In the genomic region with DNA sequence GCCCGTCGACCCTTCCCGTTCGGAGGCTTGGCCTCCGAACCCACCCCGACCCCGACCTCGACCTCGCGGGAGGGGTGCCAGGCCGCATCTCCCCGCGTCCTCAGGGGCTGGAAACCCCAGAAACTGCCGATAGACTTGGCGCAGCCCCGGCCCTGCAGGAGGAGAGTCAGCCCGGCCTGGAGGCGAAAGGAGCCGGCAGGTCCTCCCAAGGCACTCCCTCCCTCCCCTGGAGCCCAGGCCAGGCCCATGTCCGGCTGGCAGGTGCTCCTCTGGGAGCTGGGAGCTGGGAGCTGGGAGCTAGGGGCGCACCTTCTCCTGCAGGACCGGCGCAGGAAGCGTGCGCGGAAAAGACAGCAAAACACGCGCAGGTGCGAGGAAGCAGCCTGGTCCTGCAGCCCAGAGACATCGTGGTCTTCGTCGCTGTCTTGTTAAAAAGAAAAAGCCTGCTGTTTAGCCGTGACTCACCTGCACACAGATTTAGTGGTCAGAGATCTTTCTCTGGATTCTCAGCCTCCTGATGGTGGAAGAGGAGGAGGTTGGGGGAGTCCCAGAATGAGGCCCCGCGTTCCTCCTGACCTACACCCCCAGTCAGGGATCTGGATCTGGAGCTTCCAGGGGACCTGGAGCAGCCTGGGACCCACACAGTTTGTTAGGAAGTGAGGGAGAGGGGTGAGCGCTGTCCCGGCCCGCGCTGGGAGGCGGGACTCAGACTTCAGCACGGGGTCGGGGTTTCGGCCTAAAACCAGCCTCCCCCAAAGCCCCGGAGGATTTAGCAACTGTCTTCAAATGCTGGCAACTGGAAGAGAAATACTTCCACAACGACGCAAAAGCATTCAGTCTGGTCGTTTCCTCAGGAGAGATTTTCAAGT, we compare ENCODE assay signal across 8 cellular contexts. TPM values are rescaled to one million over a fixed set of nuclear protein-coding genes. Genes with fewer than 3 reads are reported as not detected.
DNase-seq lines count a peak whose midpoint lies in the region; ATAC-seq and TF ChIP-seq lines count a peak whose summit lies in the region.

No MANE protein-coding gene starts in this region.

- H3K4me1 ChIP-seq in heart right ventricle (peaks cover 5 to 54% (median 42%) of the 10 kb centered on the region in 9 donors), rectal smooth muscle tissue (ENCODE audit: control insufficient read depth, insufficient read depth, low read length) (peaks cover 1% of the 10 kb centered on the region)

- H3K36me3 ChIP-seq in heart right ventricle = peaks cover 0 to 8% (median 0%) of the 10 kb centered on the region in 9 donors
- no peaks in the 10 kb centered on the region for H3K36me3 ChIP-seq in rectal smooth muscle tissue (ENCODE audit: control insufficient read depth, insufficient read depth, low read length)

- POLR2A ChIA-PET in activated CD4-positive, alpha-beta memory T cell treated with anti-CD3 and anti-CD28 coated beads for 36 hours (lab: Charles Lee) = interaction anchor here (1.0 to 4.1 kb wide), 4 partner anchors 9 to 70 kb away, joined by 3 to 25 read pairs (median 8); no protein-coding TSS in a partner anchor

- H3K27ac ChIP-seq in heart right ventricle = peak overlapping the region; percentile 62 to 99 (median 90)
- H3K27ac ChIP-seq in rectal smooth muscle tissue (ENCODE audit: low read depth, low read length) = peak overlapping the region; percentile 40

- H3K27me3 ChIP-seq in heart right ventricle = peaks cover 0 to 37% (median 12%) of the 10 kb centered on the region in 7 donors
- H3K27me3 ChIP-seq in rectal smooth muscle tissue (ENCODE audit: control insufficient read depth, insufficient read depth, low read length) = no peaks in the 10 kb centered on the region

- H3K27ac Mint-ChIP-seq in activated CD4-positive, alpha-beta memory T cell treated with anti-CD3 and anti-CD28 coated beads for 36 hours = peak overlapping the region; percentile 33

- CTCF ChIA-PET in activated CD4-positive, alpha-beta memory T cell treated with anti-CD3 and anti-CD28 coated beads for 36 hours (lab: Charles Lee) = interaction anchor here (0.8 kb wide), 2 partner anchors 66 to 79 kb away, joined by 3 read pairs; no protein-coding TSS in a partner anchor

- ATAC-seq in heart right ventricle (peak in 7 of 8 donors; percentile 16 to 31 (median 28)), GM21360 (IDR thresholded peaks at IDR 0.05; ENCODE audit: unreplicated experiment) (no peak)

- peak overlapping the region; percentile 10 for H3K9ac ChIP-seq in rectal smooth muscle tissue (ENCODE audit: low read length)

- intact Hi-C loops in activated CD4-positive, alpha-beta memory T cell treated with anti-CD3 and anti-CD28 coated beads for 36 hours (cut with micrococcal nuclease) = no loop called here
- intact Hi-C loops in heart right ventricle (cut with DNase I) = loop anchor here in 7 of 10 donors (5.0 to 10.0 kb wide), 6 partner anchors 56 to 128 kb away; no protein-coding TSS in a partner anchor

- peak overlapping the region; percentile 54 to 92 (median 84) for H3K4me3 ChIP-seq in heart right ventricle
- H3K4me3 ChIP-seq in rectal smooth muscle tissue (ENCODE audit: low read length) = peak overlapping the region; percentile 42

- H3K27me3 Mint-ChIP-seq in activated CD4-positive, alpha-beta memory T cell treated with anti-CD3 and anti-CD28 coated beads for 36 hours = no peaks in the 10 kb centered on the region

- H3K9me3 ChIP-seq in heart right ventricle = no peaks in the 10 kb centered on the region

- DNase-seq in SIG-M5 treated with dmso at 0.1 percent for 504 hours (lab: John Stamatoyannopoulos, UW; ENCODE audit: unreplicated experiment) = peak; percentile 39
- no peak for DNase-seq in SIG-M5 (lab: John Stamatoyannopoulos, UW)
- no peak for DNase-seq in activated CD4-positive, alpha-beta memory T cell treated with anti-CD3 and anti-CD28 coated beads for 36 hours
- peak; percentile 29 to 37 for DNase-seq in heart right ventricle
- DNase-seq in nucleus accumbens (lab: John Stamatoyannopoulos, UW) = no peak
- no peak for DNase-seq in NCI-H524 (lab: John Stamatoyannopoulos, UW)

- no peak for TF ChIP-seq CTCF in heart right ventricle (IDR thresholded peaks at IDR 0.05)

- peak overlapping the region; percentile 55 for H3K4me3 Mint-ChIP-seq in activated CD4-positive, alpha-beta memory T cell treated with anti-CD3 and anti-CD28 coated beads for 36 hours

- 16% methylated on average over 47 of the region's 47 CpGs for WGBS in heart right ventricle, 2 donors

- H3K9me3 Mint-ChIP-seq in activated CD4-positive, alpha-beta memory T cell treated with anti-CD3 and anti-CD28 coated beads for 36 hours = no peaks in the 10 kb centered on the region

- H3K36me3 Mint-ChIP-seq in activated CD4-positive, alpha-beta memory T cell treated with anti-CD3 and anti-CD28 coated beads for 36 hours = peaks cover 18% of the 10 kb centered on the region

- H3K4me1 Mint-ChIP-seq in activated CD4-positive, alpha-beta memory T cell treated with anti-CD3 and anti-CD28 coated beads for 36 hours (ENCODE audit: low read depth) = peaks cover 37% of the 10 kb centered on the region

RNA-seq across cellular contexts. Expression of a gene that starts 0.7 kb away (rescaled TPM):
- total RNA-seq in activated CD4-positive, alpha-beta memory T cell treated with anti-CD3 and anti-CD28 coated beads for 36 hours = 10 to 100 TPM; 38.9 to 40.4 TPM
- total RNA-seq in heart right ventricle = 10 to 100 TPM; 18.4 to 70.8 (median 52.6) TPM
- 10 to 100 TPM in 1 of 2 donors, 1 to 10 TPM in 1; 3.0 to 11.5 TPM for polyA plus RNA-seq in heart right ventricle

Comparison
In these comparisons a context has a peak if more than half of its experiments do, and no peak if none do; other contexts are left out.
1. DNase-seq: peak in SIG-M5 treated with dmso at 0.1 percent for 504 hours (single experiment) and heart right ventricle (2 of 2); none in SIG-M5 (single experiment), activated CD4-positive, alpha-beta memory T cell treated with anti-CD3 and anti-CD28 coated beads for 36 hours (single experiment), nucleus accumbens (0 of 56) and NCI-H524 (0 of 2).